10 cellular contexts compared by ENCODE assay signal in the genomic region with DNA sequence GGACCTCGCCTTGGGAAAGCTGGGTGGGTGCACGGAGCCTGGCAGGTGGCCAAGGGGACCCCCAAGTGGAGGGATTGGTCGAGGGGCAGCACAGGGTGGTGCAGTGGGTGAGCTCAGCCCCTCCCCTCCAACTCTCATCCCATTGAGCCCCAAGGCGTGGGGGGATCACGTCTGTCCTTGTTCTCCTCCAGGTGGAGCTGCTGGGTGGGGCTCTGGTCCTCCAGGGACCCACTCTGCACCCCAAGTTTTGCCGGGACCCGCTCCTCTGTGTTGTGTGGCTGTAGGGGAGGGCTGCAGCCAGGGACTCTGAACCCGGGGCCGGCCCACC. TPM values are rescaled to one million over a fixed set of nuclear protein-coding genes. Genes with fewer than 3 reads are reported as not detected.
DNase-seq lines count a peak whose midpoint lies in the region; ATAC-seq, FAIRE-seq and TF ChIP-seq lines count a peak whose summit lies in the region.
"Had no signal": no experiment of that assay in that cellular context is flagged by ENCODE, and none has a peak within 500 bp of the region (broad histone marks: within the 10 kb centered on the region; RNA-seq: fewer than 3 reads in every experiment).

No MANE protein-coding gene starts in this region.

- POLR2A ChIA-PET in CD4-positive, alpha-beta T cell (lab: Charles Lee), result interaction anchor here (0.6 to 2.4 kb wide), 16 partner anchors 11 to 309 kb away, joined by 3 to 9 read pairs (median 4); partner anchors contain the start of genes AJM1, FBXW5, LCN12 and MAN1B1
- POLR2A ChIA-PET in HEK293 (lab: Yijun Ruan, JAX) (interaction anchor here (0.7 to 2.0 kb wide), 19 partner anchors 9 to 308 kb away, joined by 3 to 16 read pairs (median 4); partner anchors contain the start of genes CLIC3, NPDC1, PAXX and RNF208), GM12878 (lab: Charles Lee) (interaction anchor here (1.0 to 2.6 kb wide), 6 partner anchors 9 to 245 kb away, joined by 3 to 19 read pairs (median 4); partner anchors contain the start of gene TMEM141)

- no peaks in the 10 kb centered on the region for H3K9me3 Mint-ChIP-seq in CD4-positive, alpha-beta T cell
- H3K9me3 Mint-ChIP-seq: endodermal cell had no signal

- FAIRE-seq in GM12878 (lab: Jason Lieb, UNC), result no peak

- no peak for TF ChIP-seq EP300 in GM12878 (IDR thresholded peaks at IDR 0.05; ENCODE audit: borderline replicate concordance in 1 of 2, control insufficient read depth in 1 of 2, low read depth in 2 of 2, low read length in 2 of 2)
- no peak for TF ChIP-seq EP300 in neural cell (conservative IDR thresholded peaks at IDR 0.05; ENCODE audit: poor library complexity, severe bottlenecking)

- CTCF ChIA-PET in CD4-positive, alpha-beta T cell (lab: Charles Lee), result interaction anchor here (0.6 to 2.9 kb wide), 33 partner anchors 9 to 495 kb away, joined by 3 to 20 read pairs (median 4); partner anchors contain the start of genes AJM1, CLIC3, MAN1B1 and NELFB
- CTCF ChIA-PET in HEK293 (lab: Yijun Ruan, JAX) (interaction anchor here (0.6 to 5.3 kb wide), 58 partner anchors 8 to 517 kb away, joined by 3 to 119 read pairs (median 4); partner anchors contain the start of genes AJM1, C8G, CLIC3 and FBXW5), GM12878 (lab: Yijun Ruan, JAX) (interaction anchor here (0.6 to 4.4 kb wide), 50 partner anchors 9 to 327 kb away, joined by 3 to 163 read pairs (median 5); partner anchors contain the start of genes AJM1, CLIC3, FBXW5 and NPDC1)

- H3K27me3 ChIP-seq in CD4-positive, alpha-beta T cell (ENCODE audit: control insufficient read depth, insufficient read depth, low read length), result no peaks in the 10 kb centered on the region
- no peaks in the 10 kb centered on the region for H3K27me3 ChIP-seq in GM12878 (replicated peaks in 1 of 2; ENCODE audit: control insufficient read depth in 2 of 2, insufficient read depth in 2 of 2, low read length in 1 of 2)
- H3K27me3 ChIP-seq in neural cell (ENCODE audit: insufficient read depth, low read depth, low read length), result no peaks in the 10 kb centered on the region
- no peaks in the 10 kb centered on the region for H3K27me3 ChIP-seq in prostate gland (replicated peaks; ENCODE audit: insufficient read depth)
- H3K27me3 ChIP-seq: adrenal gland had no signal

- ATAC-seq in CD4-positive, alpha-beta T cell (ENCODE audit: poor library complexity), result no peak
- ATAC-seq in GM12878 (no peak), GM21526 (IDR thresholded peaks at IDR 0.05; ENCODE audit: low FRiP score, unreplicated experiment) (no peak)

- H3K9ac ChIP-seq in GM12878 (ENCODE audit: control insufficient read depth, insufficient read depth, low read length) (no peak overlapping the region), neural cell (ENCODE audit: low read length) (no peak overlapping the region)

- intact Hi-C loops in CD4-positive, alpha-beta T cell (cut with DNase I, micrococcal nuclease), result loop anchor here (1.0 to 2.0 kb wide), 4 partner anchors 31 to 248 kb away; partner anchors contain the start of gene AJM1 (in 1 of the 2)
- intact Hi-C loops in GM12878 (cut with micrococcal nuclease; ENCODE audit: unreplicated experiment), result loop anchor here (1.0 to 5.0 kb wide), 3 partner anchors 87 to 248 kb away; partner anchors contain the start of gene PHPT1
- intact Hi-C loops in prostate gland (cut with DNase I), result loop anchor here (5.0 kb wide), 2 partner anchors 193 to 248 kb away; partner anchors contain the start of gene AJM1

- H3F3A ChIP-seq in neural cell (ENCODE audit: insufficient read depth, low read length, poor library complexity, severe bottlenecking), result no peaks in the 10 kb centered on the region

- H3K4me3 ChIP-seq in HEK293 (ENCODE audit: low read depth, low read length), result no peak overlapping the region
- H3K4me3 ChIP-seq in GM12878, result no peak overlapping the region
- no peak overlapping the region for H3K4me3 ChIP-seq in neural cell (ENCODE audit: low read length)
- no peak overlapping the region for H3K4me3 ChIP-seq in prostate gland
- H3K4me3 ChIP-seq: adrenal gland had no signal

- 24% methylated on average over 9 of the region's 9 CpGs for WGBS in GM12878 (ENCODE audit: insufficient coverage, insufficient replicate concordance, low lambda C conversion rate, missing lambda C conversion rate)
- 15% methylated on average over 9 of the region's 9 CpGs for WGBS in prostate gland

- TF ChIP-seq CTCF in CD4-positive, alpha-beta T cell (IDR thresholded peaks at IDR 0.05), result peak; percentile 61
- TF ChIP-seq CTCF in HEK293 (tag by site-specific recombination; IDR thresholded peaks at IDR 0.05), result peak; percentile 57; the same call in 1 of the 2 replicates
- no peak for TF ChIP-seq CTCF in GM12878 (IDR thresholded peaks at IDR 0.05 in 2 of 3, conservative IDR thresholded peaks at IDR 0.05 in 1 of 3; ENCODE audit: control insufficient read depth in 2 of 3, extremely low read depth in 1 of 3, insufficient read depth in 1 of 3, low read depth in 3 of 3, low read length in 3 of 3)
- no peak for TF ChIP-seq CTCF in neural cell (IDR thresholded peaks at IDR 0.05; ENCODE audit: poor library complexity, severe bottlenecking)
- TF ChIP-seq CTCF in prostate gland (IDR thresholded peaks at IDR 0.05), result no peak

- H2AFZ ChIP-seq in GM12878 (ENCODE audit: control insufficient read depth, low read depth, low read length), result no peak overlapping the region
- no peak overlapping the region for H2AFZ ChIP-seq in neural cell (ENCODE audit: low read depth, low read length)

- BruUV-seq in GM12878 (replicated peaks; lab: Mats Ljungman, UMichigan), result no TSS peak

- no peak overlapping the region for H3K27ac ChIP-seq in CD4-positive, alpha-beta T cell (ENCODE audit: low read depth, low read length)
- no peak overlapping the region for H3K27ac ChIP-seq in HEK293 (ENCODE audit: extremely low read depth, low read depth, low read length)
- no peak overlapping the region for H3K27ac ChIP-seq in GM12878 (ENCODE audit: control insufficient read depth, insufficient read depth)
- H3K27ac ChIP-seq in neural cell (ENCODE audit: low read length), result no peak overlapping the region
- no peak overlapping the region for H3K27ac ChIP-seq in prostate gland

- DNase-seq in CD4-positive, alpha-beta T cell, result no peak
- DNase-seq in GM12878 (ENCODE audit: low read depth, low spot score) (no peak), NCI-H146 (lab: John Stamatoyannopoulos, UW) (no peak), prostate gland (ENCODE audit: low spot score) (no peak)

- no peaks in the 10 kb centered on the region for H3K27me3 Mint-ChIP-seq in CD4-positive, alpha-beta T cell

- TF ChIP-seq RAD21 in GM12878 (IDR thresholded peaks at IDR 0.05; ENCODE audit: insufficient read depth, low read depth, low read length) (no peak), neural cell (conservative IDR thresholded peaks at IDR 0.05) (no peak)

- RAD21 ChIA-PET in GM12878 (lab: Charles Lee; ENCODE audit: unreplicated experiment), result interaction anchor here (0.9 to 3.8 kb wide), 21 partner anchors 10 to 294 kb away, joined by 3 to 109 read pairs (median 6); partner anchors contain the start of genes AJM1, SAPCD2 and TMEM141

- SMC1A ChIA-PET in GM12878 (lab: Charles Lee; ENCODE audit: uncharacterized antibody, unreplicated experiment), result interaction anchor here (0.7 to 5.2 kb wide), 21 partner anchors 12 to 269 kb away, joined by 3 to 77 read pairs (median 5); partner anchors contain the start of genes CLIC3 and TMEM141

- H4K20me1 ChIP-seq in GM12878 (ENCODE audit: control insufficient read depth, insufficient read depth), result no peaks in the 10 kb centered on the region
- H4K20me1 ChIP-seq in neural cell (ENCODE audit: insufficient read depth), result no peaks in the 10 kb centered on the region

- no peaks in the 10 kb centered on the region for H3K9me3 ChIP-seq in CD4-positive, alpha-beta T cell (ENCODE audit: control insufficient read depth, low read length)
- no peaks in the 10 kb centered on the region for H3K9me3 ChIP-seq in HEK293 (ENCODE audit: control insufficient read depth, insufficient read depth, low read depth, low read length)
- H3K9me3 ChIP-seq in GM12878 (replicated peaks; ENCODE audit: control insufficient read depth, insufficient read depth, low read length), result no peaks in the 10 kb centered on the region
- no peaks in the 10 kb centered on the region for H3K9me3 ChIP-seq in neural cell (ENCODE audit: low read length)
- no peaks in the 10 kb centered on the region for H3K9me3 ChIP-seq in prostate gland
- H3K9me3 ChIP-seq: adrenal gland had no signal

- no peaks in the 10 kb centered on the region for H3K79me2 ChIP-seq in GM12878 (ENCODE audit: control insufficient read depth, insufficient read depth, low read length)
- H3K79me2 ChIP-seq in neural cell (replicated peaks; ENCODE audit: insufficient read depth, low read length), result no peaks in the 10 kb centered on the region

- H3K4me2 ChIP-seq in GM12878 (ENCODE audit: control insufficient read depth, insufficient read depth) (peak overlapping the region; percentile 79), neural cell (ENCODE audit: low read length) (no peak overlapping the region)

- no peaks in the 10 kb centered on the region for H3K4me1 ChIP-seq in HEK293 (ENCODE audit: control insufficient read depth, insufficient read depth, low read length)
- peaks cover 31% of the 10 kb centered on the region for H3K4me1 ChIP-seq in GM12878 (ENCODE audit: control insufficient read depth, insufficient read depth, low read length)
- H3K4me1 ChIP-seq in prostate gland (replicated peaks), result peaks cover 8% of the 10 kb centered on the region

- no peaks in the 10 kb centered on the region for H3K9me2 ChIP-seq in neural cell (ENCODE audit: insufficient read depth, low read length)

- H3K36me3 ChIP-seq in HEK293 (ENCODE audit: control insufficient read depth in 2 of 2, insufficient read depth in 1 of 2, low read length in 2 of 2) (peaks cover 0 to 24% of the 10 kb centered on the region in 2 experiments; a peak in 1 of 3 replicates), GM12878 (ENCODE audit: control insufficient read depth in 2 of 2, insufficient read depth in 2 of 2, low read length in 1 of 2) (no peaks in the 10 kb centered on the region), neural cell (ENCODE audit: insufficient read depth, low read length) (no peaks in the 10 kb centered on the region), prostate gland (peaks cover 4 to 5% of the 10 kb centered on the region in 2 donors)

- in situ Hi-C loops in GM12878 (cut with MboI), result loop anchor here (5.0 kb wide), 2 partner anchors 88 to 238 kb away; partner anchors contain the start of genes C8G and CCDC183

- H3K4me1 Mint-ChIP-seq in CD4-positive, alpha-beta T cell (ENCODE audit: low read depth), result peaks cover 38% of the 10 kb centered on the region
- H3K4me1 Mint-ChIP-seq: endodermal cell had no signal

- no peak for TF ChIP-seq POLR2A in GM12878 (IDR thresholded peaks at IDR 0.05; ENCODE audit: low read depth, low read length)
- no peak for TF ChIP-seq POLR2A in prostate gland (IDR thresholded peaks at IDR 0.05)

- no peak overlapping the region for H3K4me3 Mint-ChIP-seq in CD4-positive, alpha-beta T cell
- H3K4me3 Mint-ChIP-seq: endodermal cell had no signal

- H3K36me3 Mint-ChIP-seq in CD4-positive, alpha-beta T cell (ENCODE audit: low read depth), result no peaks in the 10 kb centered on the region

- H3K27ac Mint-ChIP-seq in CD4-positive, alpha-beta T cell, result peak overlapping the region; percentile 64
- H3K27ac Mint-ChIP-seq: endodermal cell had no signal

RNA-seq across cellular contexts. Expression of gene FUT7, which starts 3.6 kb away (rescaled TPM):
- 1 to 10 TPM; 1.7 to 1.8 TPM for total RNA-seq in CD4-positive, alpha-beta T cell
- total RNA-seq in GM12878 (2013; cell fraction: nucleolus; rRNA removed), result not detected in 2 replicates
- total RNA-seq in GM12878 (2014; rRNA removed) (0.16 and 0.17 TPM in 2 replicates), GM12878 (2014; rRNA removed; fragmentation: Illumina TruSeq; extraction: Trizol) (0.04 and 0.05 TPM in 2 replicates), GM12878 (2021) (0.13 and 0.16 TPM in 2 replicates), prostate gland (under 1 TPM in 1 of 2 donors, not detected in 1; 0.57 TPM)
- polyA plus RNA-seq in GM12878 (2011; ENCODE audit: low read depth), result not detected
- polyA plus RNA-seq in GM12878 (2011; rRNA removed) (0.12 and 0.23 TPM in 2 replicates), GM12878 (2014; fragmentation: Illumina TruSeq; extraction: Trizol) (0.04 TPM in 1 of 2 replicates, not detected in the other), GM12878 (2014; fragmentation: Nextera tagmentation; extraction: Ambion mirVana) (not detected), GM12878 (2014; rRNA removed) (0.25 and 0.29 TPM in 2 replicates), GM12878 (2016; fragmentation: Nextera tagmentation; extraction: Ambion mirVana) (under 1 TPM; 0.32 to 0.62 TPM), neural cell (0.56 and 0.69 TPM in 2 replicates)
- 0.45 and 0.55 TPM in 2 replicates for polyA plus RNA-seq in GM12878 (2011; cell fraction: cytosol; rRNA removed)
- 0.34 and 0.36 TPM in 2 replicates for polyA plus RNA-seq in GM12878 (2011; cell fraction: nucleus; rRNA removed)
- polyA plus RNA-seq in GM12878 (2012), result not detected in 2 replicates
- not detected in 2 replicates for polyA minus RNA-seq in GM12878 (2011; rRNA and poly(A)+ RNA removed)
- polyA minus RNA-seq in GM12878 (2011; cell fraction: cytosol; rRNA and poly(A)+ RNA removed), result 0.40 TPM in 1 of 2 replicates, not detected in the other
- polyA minus RNA-seq in GM12878 (2011; cell fraction: nucleus; rRNA and poly(A)+ RNA removed), result 0.29 TPM in 1 of 2 replicates, not detected in the other
- polyA minus RNA-seq in neural cell, result not detected in 2 replicates
- total RNA-seq: endodermal cell, SK-MEL-5 had no signal

RNA-seq across cellular contexts. Expression of gene ABCA2, which starts 7.4 kb away (rescaled TPM):
- total RNA-seq in CD4-positive, alpha-beta T cell, result 10 to 100 TPM; 80.1 to 86.8 TPM
- total RNA-seq in GM12878 (2013; cell fraction: nucleolus; rRNA removed), result 6.5 and 6.7 TPM in 2 replicates
- total RNA-seq in GM12878 (2014; rRNA removed) (0.93 and 1.2 TPM in 2 replicates), GM12878 (2014; rRNA removed; fragmentation: Illumina TruSeq; extraction: Trizol) (0.13 and 0.46 TPM in 2 replicates), GM12878 (2021) (1.8 and 2.6 TPM in 2 replicates), prostate gland (10 to 100 TPM; 27.4 to 79.1 TPM)
- polyA plus RNA-seq in GM12878 (2011; ENCODE audit: low read depth), result 1.1 TPM
- polyA plus RNA-seq in GM12878 (2011; rRNA removed) (1.2 and 2.3 TPM in 2 replicates), GM12878 (2014; fragmentation: Illumina TruSeq; extraction: Trizol) (0.08 and 0.34 TPM in 2 replicates), GM12878 (2014; fragmentation: Nextera tagmentation; extraction: Ambion mirVana) (not detected), GM12878 (2014; rRNA removed) (1.1 and 2.7 TPM in 2 replicates), GM12878 (2016; fragmentation: Nextera tagmentation; extraction: Ambion mirVana) (under 1 TPM; 0.25 to 0.35 TPM), neural cell (30.6 and 52.0 TPM in 2 replicates)
- 3.5 and 5.1 TPM in 2 replicates for polyA plus RNA-seq in GM12878 (2011; cell fraction: cytosol; rRNA removed)
- 59.2 and 70.7 TPM in 2 replicates for polyA plus RNA-seq in GM12878 (2011; cell fraction: nucleus; rRNA removed)
- 2.2 and 2.7 TPM in 2 replicates for polyA plus RNA-seq in GM12878 (2012)
- polyA minus RNA-seq in GM12878 (2011; rRNA and poly(A)+ RNA removed), result 2.4 and 4.2 TPM in 2 replicates
- polyA minus RNA-seq in GM12878 (2011; cell fraction: cytosol; rRNA and poly(A)+ RNA removed), result 2.7 and 3.4 TPM in 2 replicates
- polyA minus RNA-seq in GM12878 (2011; cell fraction: nucleus; rRNA and poly(A)+ RNA removed), result 6.6 and 12.3 TPM in 2 replicates
- polyA minus RNA-seq in neural cell, result 24.3 and 32.9 TPM in 2 replicates

RNA-seq across cellular contexts. Expression of gene NPDC1, which starts 10.5 kb away (rescaled TPM):
- 10 to 100 TPM; 15.3 to 16.0 TPM for total RNA-seq in CD4-positive, alpha-beta T cell
- 0.49 and 0.92 TPM in 2 replicates for total RNA-seq in GM12878 (2013; cell fraction: nucleolus; rRNA removed)
- total RNA-seq in GM12878 (2014; rRNA removed) (0.11 and 1.2 TPM in 2 replicates), GM12878 (2014; rRNA removed; fragmentation: Illumina TruSeq; extraction: Trizol) (0.13 TPM in 1 of 2 replicates, not detected in the other), GM12878 (2021) (0.64 and 1.5 TPM in 2 replicates), prostate gland (100 to 1,000 TPM; 384 to 427 TPM)
- not detected for polyA plus RNA-seq in GM12878 (2011; ENCODE audit: low read depth)
- polyA plus RNA-seq in GM12878 (2011; rRNA removed) (0.14 and 0.19 TPM in 2 replicates), GM12878 (2014; fragmentation: Illumina TruSeq; extraction: Trizol) (0.04 TPM in 1 of 2 replicates, not detected in the other), GM12878 (2014; fragmentation: Nextera tagmentation; extraction: Ambion mirVana) (not detected), GM12878 (2014; rRNA removed) (0.42 and 0.58 TPM in 2 replicates), GM12878 (2016; fragmentation: Nextera tagmentation; extraction: Ambion mirVana) (1 to 10 TPM; 1.1 to 1.7 TPM), neural cell (161 and 162 TPM in 2 replicates)
- 0.06 and 0.10 TPM in 2 replicates for polyA plus RNA-seq in GM12878 (2011; cell fraction: cytosol; rRNA removed)
- polyA plus RNA-seq in GM12878 (2011; cell fraction: nucleus; rRNA removed), result 1.9 TPM in 2 replicates
- 0.72 and 1.2 TPM in 2 replicates for polyA plus RNA-seq in GM12878 (2012)
- not detected in 2 replicates for polyA minus RNA-seq in GM12878 (2011; rRNA and poly(A)+ RNA removed)
- polyA minus RNA-seq in GM12878 (2011; cell fraction: cytosol; rRNA and poly(A)+ RNA removed), result 1.5 and 2.7 TPM in 2 replicates
- polyA minus RNA-seq in GM12878 (2011; cell fraction: nucleus; rRNA and poly(A)+ RNA removed), result 0.38 TPM in 1 of 2 replicates, not detected in the other
- polyA minus RNA-seq in neural cell, result 25.6 and 31.7 TPM in 2 replicates

RNA-seq across cellular contexts. Expression of gene ENTPD2, which starts 18.4 kb away (rescaled TPM):
- not detected for total RNA-seq in CD4-positive, alpha-beta T cell
- total RNA-seq in GM12878 (2013; cell fraction: nucleolus; rRNA removed), result 2.4 and 2.8 TPM in 2 replicates
- total RNA-seq in GM12878 (2014; rRNA removed) (0.05 and 0.40 TPM in 2 replicates), GM12878 (2014; rRNA removed; fragmentation: Illumina TruSeq; extraction: Trizol) (not detected in 2 replicates), GM12878 (2021) (1.4 and 2.0 TPM in 2 replicates), prostate gland (10 to 100 TPM in 1 of 2 donors, 1 to 10 TPM in 1; 9.8 to 10.9 TPM)
- polyA plus RNA-seq in GM12878 (2011; ENCODE audit: low read depth), result 0.47 TPM
- polyA plus RNA-seq in GM12878 (2011; rRNA removed) (0.19 TPM in 1 of 2 replicates, not detected in the other), GM12878 (2014; fragmentation: Illumina TruSeq; extraction: Trizol) (0.18 TPM in 1 of 2 replicates, not detected in the other), GM12878 (2014; fragmentation: Nextera tagmentation; extraction: Ambion mirVana) (under 1 TPM in 1 of 2 experiments, not detected in 1; 0.15 TPM), GM12878 (2014; rRNA removed) (0.91 and 1.2 TPM in 2 replicates), GM12878 (2016; fragmentation: Nextera tagmentation; extraction: Ambion mirVana) (1 to 10 TPM; 1.5 to 1.8 TPM), neural cell (not detected in 2 replicates)
- 0.22 and 0.43 TPM in 2 replicates for polyA plus RNA-seq in GM12878 (2011; cell fraction: cytosol; rRNA removed)
- 2.8 and 3.3 TPM in 2 replicates for polyA plus RNA-seq in GM12878 (2011; cell fraction: nucleus; rRNA removed)
- 1.8 and 4.3 TPM in 2 replicates for polyA plus RNA-seq in GM12878 (2012)
- polyA minus RNA-seq in GM12878 (2011; rRNA and poly(A)+ RNA removed), result not detected in 2 replicates
- polyA minus RNA-seq in GM12878 (2011; cell fraction: cytosol; rRNA and poly(A)+ RNA removed), result not detected in 2 replicates
- polyA minus RNA-seq in GM12878 (2011; cell fraction: nucleus; rRNA and poly(A)+ RNA removed), result 0.36 TPM in 1 of 2 replicates, not detected in the other
- not detected in 2 replicates for polyA minus RNA-seq in neural cell
- total RNA-seq: SK-MEL-5 had no signal

RNA-seq across cellular contexts. Expression of gene SAPCD2, which starts 34.9 kb away (rescaled TPM):
- total RNA-seq in CD4-positive, alpha-beta T cell, result under 1 TPM; 0.17 to 0.19 TPM
- 8.6 and 9.4 TPM in 2 replicates for total RNA-seq in GM12878 (2013; cell fraction: nucleolus; rRNA removed)
- total RNA-seq in GM12878 (2014; rRNA removed) (29.3 and 35.2 TPM in 2 replicates), GM12878 (2014; rRNA removed; fragmentation: Illumina TruSeq; extraction: Trizol) (8.2 and 10.7 TPM in 2 replicates), GM12878 (2021) (30.0 and 32.5 TPM in 2 replicates), prostate gland (10 to 100 TPM in 1 of 2 donors, 1 to 10 TPM in 1; 7.2 to 17.2 TPM)
- polyA plus RNA-seq in GM12878 (2011; ENCODE audit: low read depth), result 1.1 TPM
- polyA plus RNA-seq in GM12878 (2011; rRNA removed) (3.7 and 6.7 TPM in 2 replicates), GM12878 (2014; fragmentation: Illumina TruSeq; extraction: Trizol) (2.4 and 6.2 TPM in 2 replicates), GM12878 (2014; fragmentation: Nextera tagmentation; extraction: Ambion mirVana) (1 to 10 TPM; 1.6 to 2.0 TPM), GM12878 (2014; rRNA removed) (26.6 and 30.9 TPM in 2 replicates), GM12878 (2016; fragmentation: Nextera tagmentation; extraction: Ambion mirVana) (1 to 10 TPM; 3.3 to 7.7 TPM), neural cell (0.22 and 0.96 TPM in 2 replicates)
- polyA plus RNA-seq in GM12878 (2011; cell fraction: cytosol; rRNA removed), result 10.4 and 19.8 TPM in 2 replicates
- 21.3 and 25.1 TPM in 2 replicates for polyA plus RNA-seq in GM12878 (2011; cell fraction: nucleus; rRNA removed)
- 4.4 and 5.8 TPM in 2 replicates for polyA plus RNA-seq in GM12878 (2012)
- 4.2 and 10.7 TPM in 2 replicates for polyA minus RNA-seq in GM12878 (2011; rRNA and poly(A)+ RNA removed)
- polyA minus RNA-seq in GM12878 (2011; cell fraction: cytosol; rRNA and poly(A)+ RNA removed), result 7.2 and 7.8 TPM in 2 replicates
- 4.6 and 11.4 TPM in 2 replicates for polyA minus RNA-seq in GM12878 (2011; cell fraction: nucleus; rRNA and poly(A)+ RNA removed)
- 0.97 and 1.0 TPM in 2 replicates for polyA minus RNA-seq in neural cell

Comparison
In these comparisons a context has a peak if more than half of its experiments do, and no peak if none do; other contexts are left out.
1. CTCF ChIP-seq: peak in CD4-positive, alpha-beta T cell (single experiment) and HEK293 (single experiment); none in GM12878 (0 of 3), neural cell (single experiment) and prostate gland (0 of 4).
2. RNA of gene NPDC1, which starts 10.5 kb away (total RNA-seq): 384 to 427 TPM in prostate gland; 15.3 to 16.0 TPM in CD4-positive, alpha-beta T cell and 0.11 to 1.5 TPM in GM12878; every median in the first group is over 10 times any median in the second.